ENCODE assay signal across 1 cellular context in the genomic region with DNA sequence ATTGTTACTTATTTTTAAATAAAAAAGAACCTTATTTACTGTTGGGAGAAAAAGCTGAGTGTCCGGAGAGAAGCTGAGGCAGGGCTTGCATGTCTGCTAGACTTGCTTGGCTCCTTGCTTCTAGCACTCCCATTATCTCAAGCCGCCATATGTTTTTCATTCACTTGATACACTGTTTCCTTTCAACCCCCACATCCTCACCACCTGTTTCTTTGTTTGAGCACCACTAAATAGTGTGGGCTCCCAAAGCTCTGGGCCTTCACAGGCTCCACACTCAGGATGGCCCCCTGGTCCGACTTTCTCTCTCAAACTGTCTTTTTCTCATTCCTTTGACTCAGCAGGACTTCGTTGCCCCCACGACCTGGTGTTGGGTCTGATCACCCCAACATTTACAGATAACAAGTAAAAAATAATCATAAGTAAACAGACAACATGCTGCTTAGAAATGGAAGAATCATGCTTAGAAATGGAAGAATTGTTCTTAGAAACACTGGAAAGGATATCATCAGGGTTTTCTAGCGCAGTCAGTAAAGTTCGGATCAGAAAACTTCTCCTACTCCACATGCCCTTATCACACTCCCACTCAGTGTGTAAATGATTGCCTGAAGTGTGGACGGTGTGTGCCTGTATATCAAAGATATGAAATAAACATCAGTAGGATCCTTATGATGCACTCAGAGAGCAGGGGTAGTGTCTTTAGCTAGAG.
TF ChIP-seq lines count a peak whose summit lies in the region.

No MANE protein-coding gene starts in this region.

TF ChIP-seq in K562, 482 proteins besides CTCF, POLR2A, EP300 and RAD21 (continued from another document and continues in another):
- TF ChIP-seq SP2 (IDR thresholded peaks at IDR 0.05; ENCODE audit: extremely low read depth, low read depth, low read length, poor library complexity, severe bottlenecking) (no peak), SRSF9 (IDR thresholded peaks at IDR 0.05; ENCODE audit: borderline replicate concordance, low read depth, low read length) (no peak), ZSCAN29 (IDR thresholded peaks at IDR 0.05) (no peak), TFAP4 (CRISPR knock-in tag; IDR thresholded peaks at IDR 0.05; ENCODE audit: borderline replicate concordance) (peak; percentile 55; the same call in 1 of the 2 replicates), ZNF76 (CRISPR knock-in tag; IDR thresholded peaks at IDR 0.05; ENCODE audit: borderline replicate concordance) (no peak), EZH2 (IDR thresholded peaks at IDR 0.05; ENCODE audit: borderline replicate concordance, low read depth, low read length) (no peak), CBX2 (IDR thresholded peaks at IDR 0.05; ENCODE audit: insufficient read depth, low read length, poor library complexity, severe bottlenecking) (no peak), ZNF121 (CRISPR knock-in tag; conservative IDR thresholded peaks at IDR 0.05) (no peak), NFIC (IDR thresholded peaks at IDR 0.05) (no peak; the same call in none of the 2 replicates), MEIS2 (IDR thresholded peaks at IDR 0.05; ENCODE audit: partially characterized antibody) (peak; percentile 55), PHB2 (IDR thresholded peaks at IDR 0.05; ENCODE audit: low read depth) (no peak), ZBTB11 (CRISPR knock-in tag; IDR thresholded peaks at IDR 0.05) (no peak; a peak in 1 of 6 replicates), ZBTB26 (CRISPR knock-in tag; IDR thresholded peaks at IDR 0.05) (no peak), XRCC3 (IDR thresholded peaks at IDR 0.05) (no peak), ARID3A (IDR thresholded peaks at IDR 0.05; ENCODE audit: borderline replicate concordance, low read depth, low read length) (peak; percentile 95), ZNF780A (CRISPR knock-in tag; IDR thresholded peaks at IDR 0.05) (no peak), ZNF699 (CRISPR knock-in tag; IDR thresholded peaks at IDR 0.05; ENCODE audit: insufficient replicate concordance) (no peak), GTF2B (IDR thresholded peaks at IDR 0.05; ENCODE audit: extremely low read depth, insufficient read length) (no peak), KLF1 (tag; IDR thresholded peaks at IDR 0.05) (no peak), PHF8 (IDR thresholded peaks at IDR 0.05; ENCODE audit: borderline replicate concordance, low read length) (no peak), HDAC6 (IDR thresholded peaks at IDR 0.05; ENCODE audit: low read depth, low read length) (no peak), ZNF316 (IDR thresholded peaks at IDR 0.05) (no peak), ZNF175 (CRISPR knock-in tag; IDR thresholded peaks at IDR 0.05; ENCODE audit: low read depth) (no peak), SP1 (CRISPR knock-in tag; IDR thresholded peaks at IDR 0.05) (no peak), KDM2B (CRISPR knock-in tag; IDR thresholded peaks at IDR 0.05) (no peak), NUFIP1 (IDR thresholded peaks at IDR 0.05; ENCODE audit: partially characterized antibody) (no peak), PTTG1 (tag; IDR thresholded peaks at IDR 0.05; ENCODE audit: low read depth) (no peak), ZNF717 (CRISPR knock-in tag; IDR thresholded peaks at IDR 0.05) (no peak), HDAC1 (IDR thresholded peaks at IDR 0.05) (no peak), CBFA2T2 (conservative IDR thresholded peaks at IDR 0.05) (peak; percentile 82), CHD1 (IDR thresholded peaks at IDR 0.05; ENCODE audit: low read length) (no peak), ESRRA (IDR thresholded peaks at IDR 0.05; ENCODE audit: borderline replicate concordance, low read depth) (no peak)
- TF ChIP-seq, protein P1, sequence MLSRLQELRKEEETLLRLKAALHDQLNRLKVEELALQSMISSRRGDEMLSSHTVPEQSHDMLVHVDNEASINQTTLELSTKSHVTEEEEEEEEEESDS (CRISPR knock-in tag; IDR thresholded peaks at IDR 0.05): no peak
- TF ChIP-seq, protein P2, sequence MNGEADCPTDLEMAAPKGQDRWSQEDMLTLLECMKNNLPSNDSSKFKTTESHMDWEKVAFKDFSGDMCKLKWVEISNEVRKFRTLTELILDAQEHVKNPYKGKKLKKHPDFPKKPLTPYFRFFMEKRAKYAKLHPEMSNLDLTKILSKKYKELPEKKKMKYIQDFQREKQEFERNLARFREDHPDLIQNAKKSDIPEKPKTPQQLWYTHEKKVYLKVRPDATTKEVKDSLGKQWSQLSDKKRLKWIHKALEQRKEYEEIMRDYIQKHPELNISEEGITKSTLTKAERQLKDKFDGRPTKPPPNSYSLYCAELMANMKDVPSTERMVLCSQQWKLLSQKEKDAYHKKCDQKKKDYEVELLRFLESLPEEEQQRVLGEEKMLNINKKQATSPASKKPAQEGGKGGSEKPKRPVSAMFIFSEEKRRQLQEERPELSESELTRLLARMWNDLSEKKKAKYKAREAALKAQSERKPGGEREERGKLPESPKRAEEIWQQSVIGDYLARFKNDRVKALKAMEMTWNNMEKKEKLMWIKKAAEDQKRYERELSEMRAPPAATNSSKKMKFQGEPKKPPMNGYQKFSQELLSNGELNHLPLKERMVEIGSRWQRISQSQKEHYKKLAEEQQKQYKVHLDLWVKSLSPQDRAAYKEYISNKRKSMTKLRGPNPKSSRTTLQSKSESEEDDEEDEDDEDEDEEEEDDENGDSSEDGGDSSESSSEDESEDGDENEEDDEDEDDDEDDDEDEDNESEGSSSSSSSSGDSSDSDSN (IDR thresholded peaks at IDR 0.05; ENCODE audit: borderline replicate concordance in 1 of 2, low read depth in 2 of 2, low read length in 2 of 2): no peak
- TF ChIP-seq, protein P3, sequence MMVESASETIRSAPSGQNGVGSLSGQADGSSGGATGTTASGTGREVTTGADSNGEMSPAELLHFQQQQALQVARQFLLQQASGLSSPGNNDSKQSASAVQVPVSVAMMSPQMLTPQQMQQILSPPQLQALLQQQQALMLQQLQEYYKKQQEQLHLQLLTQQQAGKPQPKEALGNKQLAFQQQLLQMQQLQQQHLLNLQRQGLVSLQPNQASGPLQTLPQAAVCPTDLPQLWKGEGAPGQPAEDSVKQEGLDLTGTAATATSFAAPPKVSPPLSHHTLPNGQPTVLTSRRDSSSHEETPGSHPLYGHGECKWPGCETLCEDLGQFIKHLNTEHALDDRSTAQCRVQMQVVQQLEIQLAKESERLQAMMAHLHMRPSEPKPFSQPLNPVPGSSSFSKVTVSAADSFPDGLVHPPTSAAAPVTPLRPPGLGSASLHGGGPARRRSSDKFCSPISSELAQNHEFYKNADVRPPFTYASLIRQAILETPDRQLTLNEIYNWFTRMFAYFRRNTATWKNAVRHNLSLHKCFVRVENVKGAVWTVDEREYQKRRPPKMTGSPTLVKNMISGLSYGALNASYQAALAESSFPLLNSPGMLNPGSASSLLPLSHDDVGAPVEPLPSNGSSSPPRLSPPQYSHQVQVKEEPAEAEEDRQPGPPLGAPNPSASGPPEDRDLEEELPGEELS (CRISPR knock-in tag; IDR thresholded peaks at IDR 0.05; ENCODE audit: borderline replicate concordance): no peak
- TF ChIP-seq, protein P4, sequence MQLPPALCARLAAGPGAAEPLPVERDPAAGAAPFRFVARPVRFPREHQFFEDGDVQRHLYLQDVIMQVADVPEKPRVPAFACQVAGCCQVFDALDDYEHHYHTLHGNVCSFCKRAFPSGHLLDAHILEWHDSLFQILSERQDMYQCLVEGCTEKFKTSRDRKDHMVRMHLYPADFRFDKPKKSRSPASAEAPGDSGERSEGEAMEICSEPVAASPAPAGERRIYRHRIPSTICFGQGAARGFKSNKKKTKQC (CRISPR knock-in tag; IDR thresholded peaks at IDR 0.05): no peak
- TF ChIP-seq, protein P5, sequence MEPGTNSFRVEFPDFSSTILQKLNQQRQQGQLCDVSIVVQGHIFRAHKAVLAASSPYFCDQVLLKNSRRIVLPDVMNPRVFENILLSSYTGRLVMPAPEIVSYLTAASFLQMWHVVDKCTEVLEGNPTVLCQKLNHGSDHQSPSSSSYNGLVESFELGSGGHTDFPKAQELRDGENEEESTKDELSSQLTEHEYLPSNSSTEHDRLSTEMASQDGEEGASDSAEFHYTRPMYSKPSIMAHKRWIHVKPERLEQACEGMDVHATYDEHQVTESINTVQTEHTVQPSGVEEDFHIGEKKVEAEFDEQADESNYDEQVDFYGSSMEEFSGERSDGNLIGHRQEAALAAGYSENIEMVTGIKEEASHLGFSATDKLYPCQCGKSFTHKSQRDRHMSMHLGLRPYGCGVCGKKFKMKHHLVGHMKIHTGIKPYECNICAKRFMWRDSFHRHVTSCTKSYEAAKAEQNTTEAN (CRISPR knock-in tag; IDR thresholded peaks at IDR 0.05): no peak
- TF ChIP-seq, protein P6, sequence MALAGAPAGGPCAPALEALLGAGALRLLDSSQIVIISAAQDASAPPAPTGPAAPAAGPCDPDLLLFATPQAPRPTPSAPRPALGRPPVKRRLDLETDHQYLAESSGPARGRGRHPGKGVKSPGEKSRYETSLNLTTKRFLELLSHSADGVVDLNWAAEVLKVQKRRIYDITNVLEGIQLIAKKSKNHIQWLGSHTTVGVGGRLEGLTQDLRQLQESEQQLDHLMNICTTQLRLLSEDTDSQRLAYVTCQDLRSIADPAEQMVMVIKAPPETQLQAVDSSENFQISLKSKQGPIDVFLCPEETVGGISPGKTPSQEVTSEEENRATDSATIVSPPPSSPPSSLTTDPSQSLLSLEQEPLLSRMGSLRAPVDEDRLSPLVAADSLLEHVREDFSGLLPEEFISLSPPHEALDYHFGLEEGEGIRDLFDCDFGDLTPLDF (CRISPR knock-in tag; IDR thresholded peaks at IDR 0.05): no peak
- TF ChIP-seq, protein P7, sequence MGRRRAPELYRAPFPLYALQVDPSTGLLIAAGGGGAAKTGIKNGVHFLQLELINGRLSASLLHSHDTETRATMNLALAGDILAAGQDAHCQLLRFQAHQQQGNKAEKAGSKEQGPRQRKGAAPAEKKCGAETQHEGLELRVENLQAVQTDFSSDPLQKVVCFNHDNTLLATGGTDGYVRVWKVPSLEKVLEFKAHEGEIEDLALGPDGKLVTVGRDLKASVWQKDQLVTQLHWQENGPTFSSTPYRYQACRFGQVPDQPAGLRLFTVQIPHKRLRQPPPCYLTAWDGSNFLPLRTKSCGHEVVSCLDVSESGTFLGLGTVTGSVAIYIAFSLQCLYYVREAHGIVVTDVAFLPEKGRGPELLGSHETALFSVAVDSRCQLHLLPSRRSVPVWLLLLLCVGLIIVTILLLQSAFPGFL (CRISPR knock-in tag; IDR thresholded peaks at IDR 0.05): no peak
